In genomic region chr16:1757714-1758461, GRCh38 we compare ENCODE assay signal across 25 cellular contexts. TPM values are rescaled to one million over a fixed set of nuclear protein-coding genes. Genes with fewer than 3 reads are reported as not detected.
DNase-seq lines count a peak whose midpoint lies in the region; ATAC-seq, FAIRE-seq and TF ChIP-seq lines count a peak whose summit lies in the region.
"Had no signal": no experiment of that assay in that cellular context is flagged by ENCODE, and none has a peak within 500 bp of the region (broad histone marks: within the 10 kb centered on the region; RNA-seq: fewer than 3 reads in every experiment).

No MANE protein-coding gene starts in this region.

- H3K9me3 ChIP-seq in BLaER1: no peaks in the 10 kb centered on the region
- H3K9me3 ChIP-seq in GM12878 (replicated peaks; ENCODE audit: control insufficient read depth, insufficient read depth, low read length): no peaks in the 10 kb centered on the region
- H3K9me3 ChIP-seq in mucosa of descending colon: no peaks in the 10 kb centered on the region
- H3K9me3 ChIP-seq: esophagus muscularis mucosa, heart left ventricle, SJCRH30 had no signal

- H3K36me3 ChIP-seq in BLaER1 (peaks cover 79% of the 10 kb centered on the region), GM12878 (ENCODE audit: control insufficient read depth in 2 of 2, insufficient read depth in 2 of 2, low read length in 1 of 2) (peaks cover 0 to 6% of the 10 kb centered on the region in 2 experiments; a peak in 3 of 4 replicates), mucosa of descending colon (ENCODE audit: low read depth) (no peaks in the 10 kb centered on the region)

- TF ChIP-seq EP300 in GM12878 (IDR thresholded peaks at IDR 0.05; ENCODE audit: borderline replicate concordance in 1 of 2, control insufficient read depth in 1 of 2, low read depth in 2 of 2, low read length in 2 of 2): no peak

- peak; percentile 35; the same call in 1 of the 2 replicates for TF ChIP-seq POLR2A in GM12878 (IDR thresholded peaks at IDR 0.05; ENCODE audit: low read depth, low read length)

- DNase-seq in HuH-7 (ENCODE audit: low spot score): peak; percentile 82
- DNase-seq in GM12878 (ENCODE audit: low read depth, low spot score): no peak
- peak in 2 of 3 donors; percentile 61 to 63 for DNase-seq in mucosa of descending colon
- no peak for DNase-seq in NCI-H2081 (lab: John Stamatoyannopoulos, UW)
- DNase-seq in cortex of kidney (lab: John Stamatoyannopoulos, UW): no peak
- DNase-seq: activated B cell treated with CpG ODN at 0.5 μM for 24 hours; activated gamma-delta T cell; activated T-cell treated with anti-CD3 and anti-CD28 coated beads, Interleukin-2, amount 50 U/mL, for 1 hour; central memory CD4-positive, alpha-beta T cell; dermis blood vessel endothelial cell; foreskin fibroblast; H7; kidney; naive B cell; NCI-H1436 treated with DMSO at 0.1 percent for 48 hours; NCI-H226; right cardiac atrium; SJCRH30; stimulated activated CD4-positive, alpha-beta T cell treated with anti-CD3 and anti-CD28 coated beads, Interleukin-2, amount 100 ng/mL, for 48 hours; trophoblast cell had no signal

- H3K4me2 ChIP-seq in BLaER1 (0 out of 2 replicates have a peak overlapping the region, but pooled peaks have one; percentile 9), GM12878 (ENCODE audit: control insufficient read depth, insufficient read depth) (no peak overlapping the region)

- H3K9ac ChIP-seq in BLaER1: 0 out of 2 replicates have a peak overlapping the region, but pooled peaks have one; percentile 24
- no peak overlapping the region for H3K9ac ChIP-seq in GM12878 (ENCODE audit: control insufficient read depth, insufficient read depth, low read length)

- H3K4me1 ChIP-seq in BLaER1 (peaks cover 46% of the 10 kb centered on the region), GM12878 (ENCODE audit: control insufficient read depth, insufficient read depth, low read length) (no peaks in the 10 kb centered on the region), mucosa of descending colon (ENCODE audit: low read depth) (peaks cover 20% of the 10 kb centered on the region)
- H3K4me1 ChIP-seq: heart left ventricle, SJCRH30 had no signal

- RAD21 ChIA-PET in GM12878 (lab: Charles Lee; ENCODE audit: unreplicated experiment): no interaction called here

- no peak for TF ChIP-seq CTCF in GM12878 (IDR thresholded peaks at IDR 0.05 in 2 of 3, conservative IDR thresholded peaks at IDR 0.05 in 1 of 3; ENCODE audit: control insufficient read depth in 2 of 3, extremely low read depth in 1 of 3, insufficient read depth in 1 of 3, low read depth in 3 of 3, low read length in 3 of 3)
- no peak for TF ChIP-seq CTCF in mucosa of descending colon (IDR thresholded peaks at IDR 0.05)

- WGBS in GM12878 (ENCODE audit: insufficient coverage, insufficient replicate concordance, low lambda C conversion rate, missing lambda C conversion rate): 93% methylated on average over 37 of the region's 37 CpGs

- CTCF ChIA-PET in GM12878 (lab: Yijun Ruan, JAX): no interaction called here

- H3K79me2 ChIP-seq in GM12878 (ENCODE audit: control insufficient read depth, insufficient read depth, low read length): no peaks in the 10 kb centered on the region

- BruUV-seq in GM12878 (replicated peaks; lab: Mats Ljungman, UMichigan): no TSS peak

- H4K20me1 ChIP-seq in BLaER1: peaks cover 57% of the 10 kb centered on the region
- H4K20me1 ChIP-seq in GM12878 (ENCODE audit: control insufficient read depth, insufficient read depth): no peaks in the 10 kb centered on the region

- H3K4me3 ChIP-seq in BLaER1: no peak overlapping the region
- H3K4me3 ChIP-seq in GM12878: no peak overlapping the region
- H3K4me3 ChIP-seq in mucosa of descending colon: no peak overlapping the region
- H3K4me3 ChIP-seq: esophagus muscularis mucosa, heart left ventricle, SJCRH30 had no signal

- SMC1A ChIA-PET in GM12878 (lab: Charles Lee; ENCODE audit: uncharacterized antibody, unreplicated experiment): no interaction called here

- no peak for TF ChIP-seq RAD21 in GM12878 (IDR thresholded peaks at IDR 0.05; ENCODE audit: insufficient read depth, low read depth, low read length)

- in situ Hi-C loops in GM12878 (cut with MboI): no loop called here

- no peak for FAIRE-seq in GM12878 (lab: Jason Lieb, UNC)
- FAIRE-seq: endometrium, kidney had no signal

- ATAC-seq in GM12878 (no peak), mucosa of descending colon (peak; percentile 84), HG02938 (IDR thresholded peaks at IDR 0.05; ENCODE audit: unreplicated experiment) (no peak)
- ATAC-seq: heart left ventricle, right cardiac atrium had no signal

- H3K27me3 ChIP-seq in BLaER1 (no peaks in the 10 kb centered on the region), GM12878 (replicated peaks in 1 of 2; ENCODE audit: control insufficient read depth in 2 of 2, insufficient read depth in 2 of 2, low read length in 1 of 2) (no peaks in the 10 kb centered on the region)
- H3K27me3 ChIP-seq: esophagus muscularis mucosa, heart left ventricle, SJCRH30 had no signal

- H3K27ac ChIP-seq in BLaER1: peak overlapping the region; percentile 41; the same call in 1 of the 2 replicates
- H3K27ac ChIP-seq in GM12878 (ENCODE audit: control insufficient read depth, insufficient read depth): no peak overlapping the region
- H3K27ac ChIP-seq: esophagus muscularis mucosa, heart left ventricle, SJCRH30 had no signal

- no peak overlapping the region for H2AFZ ChIP-seq in GM12878 (ENCODE audit: control insufficient read depth, low read depth, low read length)

- POLR2A ChIA-PET in GM12878 (lab: Charles Lee): no interaction called here

- intact Hi-C loops in GM12878 (cut with micrococcal nuclease; ENCODE audit: unreplicated experiment): no loop called here
- intact Hi-C loops in mucosa of descending colon (cut with DNase I, micrococcal nuclease): no loop called here

RNA-seq across cellular contexts. Expression of gene NME3, which starts 13.5 kb away (rescaled TPM):
- 32.8 and 43.7 TPM in 2 replicates for total RNA-seq in GM12878 (2013; cell fraction: nucleolus; rRNA removed)
- total RNA-seq in GM12878 (2014; rRNA removed): 49.8 and 55.5 TPM in 2 replicates
- 4.3 and 5.2 TPM in 2 replicates for total RNA-seq in GM12878 (2014; rRNA removed; fragmentation: Illumina TruSeq; extraction: Trizol)
- total RNA-seq in GM12878 (2021): 46.7 and 47.7 TPM in 2 replicates
- 10.7 TPM for polyA plus RNA-seq in GM12878 (2011; ENCODE audit: low read depth)
- polyA plus RNA-seq in GM12878 (2011; rRNA removed): 5.1 and 13.6 TPM in 2 replicates
- polyA plus RNA-seq in GM12878 (2011; cell fraction: cytosol; rRNA removed): 28.1 and 60.3 TPM in 2 replicates
- polyA plus RNA-seq in GM12878 (2011; cell fraction: nucleus; rRNA removed): 143 and 144 TPM in 2 replicates
- 44.8 and 49.8 TPM in 2 replicates for polyA plus RNA-seq in GM12878 (2012)
- 0.81 TPM in 1 of 2 replicates, not detected in the other for polyA plus RNA-seq in GM12878 (2014; fragmentation: Illumina TruSeq; extraction: Trizol)
- 1 to 10 TPM in 1 of 2 experiments, under 1 TPM in 1; 0.61 to 4.6 TPM for polyA plus RNA-seq in GM12878 (2014; fragmentation: Nextera tagmentation; extraction: Ambion mirVana)
- polyA plus RNA-seq in GM12878 (2014; rRNA removed): 51.7 and 63.4 TPM in 2 replicates
- 10 to 100 TPM; 39.5 to 41.1 TPM for polyA plus RNA-seq in GM12878 (2016; fragmentation: Nextera tagmentation; extraction: Ambion mirVana)
- 1.2 and 7.4 TPM in 2 replicates for polyA minus RNA-seq in GM12878 (2011; rRNA and poly(A)+ RNA removed)
- polyA minus RNA-seq in GM12878 (2011; cell fraction: cytosol; rRNA and poly(A)+ RNA removed): 2.3 and 5.2 TPM in 2 replicates
- polyA minus RNA-seq in GM12878 (2011; cell fraction: nucleus; rRNA and poly(A)+ RNA removed): 22.5 and 26.6 TPM in 2 replicates
- 10 to 100 TPM; 49.1 to 66.0 (median 56.0) TPM for total RNA-seq in mucosa of descending colon

RNA-seq across cellular contexts. Expression of gene EME2, which starts 14.7 kb away (rescaled TPM):
- total RNA-seq in GM12878 (2013; cell fraction: nucleolus; rRNA removed): 54.8 and 65.8 TPM in 2 replicates
- total RNA-seq in GM12878 (2014; rRNA removed): 6.2 and 9.5 TPM in 2 replicates
- 1.4 and 2.1 TPM in 2 replicates for total RNA-seq in GM12878 (2014; rRNA removed; fragmentation: Illumina TruSeq; extraction: Trizol)
- total RNA-seq in GM12878 (2021): 15.8 and 16.9 TPM in 2 replicates
- polyA plus RNA-seq in GM12878 (2011; ENCODE audit: low read depth): 5.6 TPM
- 2.8 and 4.7 TPM in 2 replicates for polyA plus RNA-seq in GM12878 (2011; rRNA removed)
- 3.5 and 7.9 TPM in 2 replicates for polyA plus RNA-seq in GM12878 (2011; cell fraction: cytosol; rRNA removed)
- 152 and 178 TPM in 2 replicates for polyA plus RNA-seq in GM12878 (2011; cell fraction: nucleus; rRNA removed)
- 10.3 and 11.2 TPM in 2 replicates for polyA plus RNA-seq in GM12878 (2012)
- polyA plus RNA-seq in GM12878 (2014; fragmentation: Illumina TruSeq; extraction: Trizol): 0.79 and 2.1 TPM in 2 replicates
- under 1 TPM; 0.29 to 0.80 TPM for polyA plus RNA-seq in GM12878 (2014; fragmentation: Nextera tagmentation; extraction: Ambion mirVana)
- polyA plus RNA-seq in GM12878 (2014; rRNA removed): 13.3 and 16.2 TPM in 2 replicates
- polyA plus RNA-seq in GM12878 (2016; fragmentation: Nextera tagmentation; extraction: Ambion mirVana): 1 to 10 TPM; 3.4 to 4.7 TPM
- polyA minus RNA-seq in GM12878 (2011; rRNA and poly(A)+ RNA removed): 1.6 and 5.0 TPM in 2 replicates
- polyA minus RNA-seq in GM12878 (2011; cell fraction: cytosol; rRNA and poly(A)+ RNA removed): 1.7 and 2.6 TPM in 2 replicates
- 18.6 and 28.8 TPM in 2 replicates for polyA minus RNA-seq in GM12878 (2011; cell fraction: nucleus; rRNA and poly(A)+ RNA removed)
- total RNA-seq in mucosa of descending colon: 10 to 100 TPM; 18.4 to 43.1 (median 24.7) TPM

RNA-seq across cellular contexts. Expression of gene MRPS34, which starts 15.0 kb away (rescaled TPM):
- total RNA-seq in GM12878 (2013; cell fraction: nucleolus; rRNA removed): 26.9 and 32.5 TPM in 2 replicates
- total RNA-seq in GM12878 (2014; rRNA removed): 144 and 185 TPM in 2 replicates
- 92.3 and 109 TPM in 2 replicates for total RNA-seq in GM12878 (2014; rRNA removed; fragmentation: Illumina TruSeq; extraction: Trizol)
- total RNA-seq in GM12878 (2021): 184 and 190 TPM in 2 replicates
- polyA plus RNA-seq in GM12878 (2011; ENCODE audit: low read depth): 24.8 TPM
- polyA plus RNA-seq in GM12878 (2011; rRNA removed): 62.8 and 99.3 TPM in 2 replicates
- polyA plus RNA-seq in GM12878 (2011; cell fraction: cytosol; rRNA removed): 130 and 176 TPM in 2 replicates
- 107 and 127 TPM in 2 replicates for polyA plus RNA-seq in GM12878 (2011; cell fraction: nucleus; rRNA removed)
- polyA plus RNA-seq in GM12878 (2012): 75.1 and 85.8 TPM in 2 replicates
- 18.2 and 56.0 TPM in 2 replicates for polyA plus RNA-seq in GM12878 (2014; fragmentation: Illumina TruSeq; extraction: Trizol)
- polyA plus RNA-seq in GM12878 (2014; fragmentation: Nextera tagmentation; extraction: Ambion mirVana): 10 to 100 TPM in 1 of 2 experiments, 1 to 10 TPM in 1; 3.6 to 17.9 TPM
- 189 and 209 TPM in 2 replicates for polyA plus RNA-seq in GM12878 (2014; rRNA removed)
- 100 to 1,000 TPM; 265 to 285 TPM for polyA plus RNA-seq in GM12878 (2016; fragmentation: Nextera tagmentation; extraction: Ambion mirVana)
- polyA minus RNA-seq in GM12878 (2011; rRNA and poly(A)+ RNA removed): 31.2 and 42.9 TPM in 2 replicates
- polyA minus RNA-seq in GM12878 (2011; cell fraction: cytosol; rRNA and poly(A)+ RNA removed): 29.7 and 32.3 TPM in 2 replicates
- polyA minus RNA-seq in GM12878 (2011; cell fraction: nucleus; rRNA and poly(A)+ RNA removed): 22.8 and 37.4 TPM in 2 replicates
- total RNA-seq in mucosa of descending colon: 100 to 1,000 TPM in 1 of 3 donors, 10 to 100 TPM in 2; 89.1 to 107 (median 91.0) TPM

RNA-seq across cellular contexts. Expression of gene SPSB3, which starts 24.5 kb away (rescaled TPM):
- total RNA-seq in GM12878 (2013; cell fraction: nucleolus; rRNA removed): 28.8 and 39.6 TPM in 2 replicates
- 22.2 and 26.2 TPM in 2 replicates for total RNA-seq in GM12878 (2014; rRNA removed)
- 4.4 and 5.5 TPM in 2 replicates for total RNA-seq in GM12878 (2014; rRNA removed; fragmentation: Illumina TruSeq; extraction: Trizol)
- total RNA-seq in GM12878 (2021): 18.3 and 18.5 TPM in 2 replicates
- 6.5 TPM for polyA plus RNA-seq in GM12878 (2011; ENCODE audit: low read depth)
- 4.7 and 9.7 TPM in 2 replicates for polyA plus RNA-seq in GM12878 (2011; rRNA removed)
- polyA plus RNA-seq in GM12878 (2011; cell fraction: cytosol; rRNA removed): 18.5 and 28.3 TPM in 2 replicates
- polyA plus RNA-seq in GM12878 (2011; cell fraction: nucleus; rRNA removed): 87.6 and 94.0 TPM in 2 replicates
- 19.6 and 21.3 TPM in 2 replicates for polyA plus RNA-seq in GM12878 (2012)
- 0.97 and 2.8 TPM in 2 replicates for polyA plus RNA-seq in GM12878 (2014; fragmentation: Illumina TruSeq; extraction: Trizol)
- 1 to 10 TPM in 1 of 2 experiments, under 1 TPM in 1; 0.31 to 1.5 TPM for polyA plus RNA-seq in GM12878 (2014; fragmentation: Nextera tagmentation; extraction: Ambion mirVana)
- 26.9 and 32.4 TPM in 2 replicates for polyA plus RNA-seq in GM12878 (2014; rRNA removed)
- 10 to 100 TPM; 25.3 to 26.1 TPM for polyA plus RNA-seq in GM12878 (2016; fragmentation: Nextera tagmentation; extraction: Ambion mirVana)
- polyA minus RNA-seq in GM12878 (2011; rRNA and poly(A)+ RNA removed): 5.9 and 9.0 TPM in 2 replicates
- polyA minus RNA-seq in GM12878 (2011; cell fraction: cytosol; rRNA and poly(A)+ RNA removed): 4.8 and 5.2 TPM in 2 replicates
- 5.7 and 13.8 TPM in 2 replicates for polyA minus RNA-seq in GM12878 (2011; cell fraction: nucleus; rRNA and poly(A)+ RNA removed)
- total RNA-seq in mucosa of descending colon: 10 to 100 TPM; 39.7 to 56.5 (median 52.2) TPM

RNA-seq across cellular contexts. Expression of gene NUBP2, which starts 24.9 kb away (rescaled TPM):
- total RNA-seq in GM12878 (2013; cell fraction: nucleolus; rRNA removed): 45.7 and 59.5 TPM in 2 replicates
- total RNA-seq in GM12878 (2014; rRNA removed) (88.8 and 106 TPM in 2 replicates), GM12878 (2014; rRNA removed; fragmentation: Illumina TruSeq; extraction: Trizol) (11.0 and 13.5 TPM in 2 replicates), GM12878 (2021) (73.2 and 79.8 TPM in 2 replicates), mucosa of descending colon (10 to 100 TPM; 32.1 to 43.1 (median 39.3) TPM)
- polyA plus RNA-seq in GM12878 (2011; ENCODE audit: low read depth): 11.7 TPM
- polyA plus RNA-seq in GM12878 (2011; rRNA removed) (8.2 and 23.6 TPM in 2 replicates), GM12878 (2014; fragmentation: Illumina TruSeq; extraction: Trizol) (0.73 and 6.5 TPM in 2 replicates), GM12878 (2014; fragmentation: Nextera tagmentation; extraction: Ambion mirVana) (1 to 10 TPM; 1.9 to 5.9 TPM), GM12878 (2014; rRNA removed) (80.5 and 94.5 TPM in 2 replicates), GM12878 (2016; fragmentation: Nextera tagmentation; extraction: Ambion mirVana) (100 to 1,000 TPM; 115 to 129 TPM)
- polyA plus RNA-seq in GM12878 (2011; cell fraction: cytosol; rRNA removed): 54.5 and 91.2 TPM in 2 replicates
- polyA plus RNA-seq in GM12878 (2011; cell fraction: nucleus; rRNA removed): 102 and 133 TPM in 2 replicates
- polyA plus RNA-seq in GM12878 (2012): 44.3 and 48.4 TPM in 2 replicates
- polyA minus RNA-seq in GM12878 (2011; rRNA and poly(A)+ RNA removed): 8.8 and 27.4 TPM in 2 replicates
- polyA minus RNA-seq in GM12878 (2011; cell fraction: cytosol; rRNA and poly(A)+ RNA removed): 18.5 and 20.3 TPM in 2 replicates
- 17.7 and 27.6 TPM in 2 replicates for polyA minus RNA-seq in GM12878 (2011; cell fraction: nucleus; rRNA and poly(A)+ RNA removed)

Comparison
In these comparisons a context has a peak if more than half of its experiments do, and no peak if none do; other contexts are left out.
1. DNase-seq: peak in HuH-7 (single experiment) and mucosa of descending colon (2 of 3); none in GM12878 (single experiment), NCI-H2081 (0 of 2) and cortex of kidney (single experiment).